10 cellular contexts compared by ENCODE assay signal in the genomic region with DNA sequence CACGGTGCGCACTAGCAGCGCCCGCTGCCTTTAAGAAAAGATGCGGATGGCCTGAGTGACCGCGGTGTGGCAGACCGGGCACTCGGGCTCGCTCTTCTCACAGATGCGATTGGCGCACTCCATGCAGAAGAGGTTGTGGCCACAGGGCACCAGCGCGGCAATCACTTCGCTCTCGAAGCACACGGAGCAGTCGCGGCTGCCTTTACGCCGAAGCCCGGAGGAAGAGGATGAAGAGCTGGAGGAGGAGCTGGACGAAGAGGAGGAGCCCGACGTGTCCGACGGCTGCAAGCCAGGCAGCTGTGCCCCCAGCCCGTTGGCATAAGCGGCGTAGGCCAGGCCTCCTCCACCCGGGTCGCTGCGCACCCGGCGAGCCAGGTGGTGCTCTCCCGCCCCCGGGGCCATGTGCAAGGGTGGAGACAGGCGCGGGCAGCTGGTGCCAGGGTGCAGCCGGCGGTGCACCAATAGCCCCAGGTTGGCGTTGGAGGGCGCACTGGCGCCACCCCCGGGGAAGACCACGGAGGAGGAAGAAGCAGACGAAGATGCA. TPM values are rescaled to one million over a fixed set of nuclear protein-coding genes. Genes with fewer than 3 reads are reported as not detected.
A peak's percentile ranks its signal among the peaks of the same experiment; 100 is the strongest.
DNase-seq lines count a peak whose midpoint lies in the region; FAIRE-seq and TF ChIP-seq lines count a peak whose summit lies in the region.
"Had no signal": no experiment of that assay in that cellular context is flagged by ENCODE, and none has a peak within 500 bp of the region (broad histone marks: within the 10 kb centered on the region; RNA-seq: fewer than 3 reads in every experiment).

No MANE protein-coding gene starts in this region.

- H3K4me3 ChIP-seq in fibroblast of villous mesenchyme (ENCODE audit: low read depth, low read length) (peak overlapping the region; percentile 64), sigmoid colon (peak overlapping the region; percentile 73 to 96 (median 87))

- H3K4me3 Mint-ChIP-seq in T-helper 2 cell treated with Interferon-gamma antibody and Interleukin-4, amounts not matched to agents 5 μg/mL and 100 μg/mL, for 36 hours: peak overlapping the region; percentile 50

- peaks cover 20% of the 10 kb centered on the region for H3K27me3 Mint-ChIP-seq in T-helper 2 cell treated with Interferon-gamma antibody and Interleukin-4, amounts not matched to agents 5 μg/mL and 100 μg/mL, for 36 hours (ENCODE audit: low read depth)

- TF ChIP-seq CTCF in fibroblast of villous mesenchyme (IDR thresholded peaks at IDR 0.05; ENCODE audit: insufficient read depth, low read depth, low read length) (no peak), sigmoid colon (IDR thresholded peaks at IDR 0.05) (no peak)

- no peaks in the 10 kb centered on the region for H3K27me3 ChIP-seq in sigmoid colon

- no peaks in the 10 kb centered on the region for H3K36me3 ChIP-seq in sigmoid colon

- no peaks in the 10 kb centered on the region for H3K9me3 Mint-ChIP-seq in T-helper 2 cell treated with Interferon-gamma antibody and Interleukin-4, amounts not matched to agents 5 μg/mL and 100 μg/mL, for 36 hours

- TF ChIP-seq POLR2A in sigmoid colon (IDR thresholded peaks at IDR 0.05) (no peak), GM12892 (IDR thresholded peaks at IDR 0.05; ENCODE audit: low read depth, low read length) (no peak)

- peaks cover 9% of the 10 kb centered on the region for H3K4me1 Mint-ChIP-seq in T-helper 2 cell treated with Interferon-gamma antibody and Interleukin-4, amounts not matched to agents 5 μg/mL and 100 μg/mL, for 36 hours (ENCODE audit: low read depth)

- no peak for FAIRE-seq in GM12892 (lab: Jason Lieb, UNC)

- H3K4me1 ChIP-seq in sigmoid colon: peaks cover 0 to 47% (median 34%) of the 10 kb centered on the region in 4 donors

- no peak for TF ChIP-seq EP300 in sigmoid colon (IDR thresholded peaks at IDR 0.05)

- H3K36me3 Mint-ChIP-seq in T-helper 2 cell treated with Interferon-gamma antibody and Interleukin-4, amounts not matched to agents 5 μg/mL and 100 μg/mL, for 36 hours (ENCODE audit: low read depth): no peaks in the 10 kb centered on the region

- 83 to 93% methylated on average over 47 of the region's 47 CpGs for WGBS in sigmoid colon, 2 donors

- intact Hi-C loops in sigmoid colon (cut with DNase I): loop anchor here (10.0 kb wide), 2 partner anchors 498 to 1048 kb away; no protein-coding TSS in a partner anchor

- no peak for DNase-seq in T-helper 2 cell treated with Interferon-gamma antibody and Interleukin-4, amounts not matched to agents 5 μg/mL and 100 μg/mL, for 36 hours (ENCODE audit: low spot score)
- no peak for DNase-seq in T-helper 2 cell
- DNase-seq in NCI-H526 treated with DMSO at 0.1 percent for 48 hours (lab: John Stamatoyannopoulos, UW): peak; percentile 62
- no peak for DNase-seq in fibroblast of villous mesenchyme (ENCODE audit: low read depth)
- peak; percentile 66 for DNase-seq in sigmoid colon
- DNase-seq in EL: no peak
- no peak for DNase-seq in Ammon's horn (ENCODE audit: low spot score)
- DNase-seq in GM12892 (ENCODE audit: insufficient read length): no peak
- DNase-seq: activated effector memory CD4-positive, alpha-beta T cell treated with Interleukin-2 at 50 U/mL for 16 hours; stimulated activated naive CD4-positive, alpha-beta T cell treated with Interleukin-2 at 50 U/mL for 16 hours had no signal

- no peak overlapping the region for H3K27ac Mint-ChIP-seq in T-helper 2 cell treated with Interferon-gamma antibody and Interleukin-4, amounts not matched to agents 5 μg/mL and 100 μg/mL, for 36 hours

- peak overlapping the region in 3 of 4 donors; percentile 98 for H3K27ac ChIP-seq in sigmoid colon

- H3K9me3 ChIP-seq in sigmoid colon: no peaks in the 10 kb centered on the region

RNA-seq across cellular contexts. Expression of a gene that starts 2.6 kb away (rescaled TPM):
- total RNA-seq in fibroblast of villous mesenchyme: 3.9 and 6.4 TPM in 2 replicates
- 1 to 10 TPM; 3.5 to 5.8 (median 4.3) TPM for total RNA-seq in sigmoid colon
- 1 to 10 TPM in 2 of 3 donors, under 1 TPM in 1; 0.23 to 1.2 (median 1.0) TPM for polyA plus RNA-seq in sigmoid colon
- 0.78 TPM for polyA plus RNA-seq in GM12892 (2012; ENCODE audit: missing spikeins)

Comparison
In these comparisons a context has a peak if more than half of its experiments do, and no peak if none do; other contexts are left out.
1. DNase-seq: peak in NCI-H526 treated with DMSO at 0.1 percent for 48 hours (single experiment) and sigmoid colon (single experiment); none in T-helper 2 cell treated with Interferon-gamma antibody and Interleukin-4, amounts not matched to agents 5 μg/mL and 100 μg/mL, for 36 hours (single experiment), T-helper 2 cell (0 of 5), fibroblast of villous mesenchyme (single experiment), EL (single experiment), Ammon's horn (single experiment) and GM12892 (single experiment).